In the genomic region with DNA sequence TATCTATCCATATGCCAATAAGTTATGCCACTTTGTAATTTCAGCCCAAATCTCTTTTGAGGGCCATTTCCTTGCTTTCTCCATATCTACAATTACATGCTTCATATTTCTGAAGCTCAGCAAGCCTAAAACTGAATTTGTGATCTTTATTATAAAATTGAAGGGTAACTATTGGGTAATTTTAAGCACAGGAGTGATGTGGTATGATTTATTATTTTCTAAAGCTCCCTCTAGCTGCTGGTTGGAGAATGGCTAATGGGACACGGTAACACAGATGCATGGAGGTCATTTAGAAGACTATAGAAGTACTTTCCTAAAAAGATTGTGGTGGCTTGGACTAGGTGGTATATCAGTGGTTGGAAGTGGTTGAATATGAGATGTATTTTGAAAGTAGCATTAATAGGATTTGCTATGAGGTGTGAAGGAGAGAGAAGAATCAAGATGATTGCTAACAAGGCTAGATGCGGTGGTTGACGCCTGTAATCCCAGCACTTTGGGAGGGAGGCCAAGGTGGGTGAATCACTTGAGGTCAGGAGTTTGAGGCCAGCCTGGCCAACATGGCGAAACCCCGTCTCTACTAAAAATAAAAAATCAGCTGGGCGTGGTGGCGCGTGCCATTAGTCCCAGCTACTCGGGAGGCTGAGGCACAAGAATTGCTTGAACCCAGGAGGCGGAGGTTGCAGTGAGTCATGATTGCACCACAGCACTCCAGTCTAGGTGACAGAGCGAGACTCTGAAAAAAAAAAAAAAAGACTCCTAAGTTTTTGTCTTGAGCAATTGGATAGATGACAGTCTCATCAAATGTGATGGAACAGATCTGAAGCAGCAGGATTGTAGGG, we compare ENCODE assay signal across 10 cellular contexts. TPM values are rescaled to one million over a fixed set of nuclear protein-coding genes. Genes with fewer than 3 reads are reported as not detected.
DNase-seq lines count a peak whose midpoint lies in the region; ATAC-seq and TF ChIP-seq lines count a peak whose summit lies in the region.
"Had no signal": no experiment of that assay in that cellular context is flagged by ENCODE, and none has a peak within 500 bp of the region (broad histone marks: within the 10 kb centered on the region; RNA-seq: fewer than 3 reads in every experiment).

No MANE protein-coding gene starts in this region.

- H2BK5ac ChIP-seq in mesenchymal stem cell (ENCODE audit: low read depth, low read length, poor library complexity, severe bottlenecking), result no peak overlapping the region

- TF ChIP-seq CTCF in adrenal gland (IDR thresholded peaks at IDR 0.05) (peak; percentile 9 to 50 (median 37)), lower lobe of right lung (IDR thresholded peaks at IDR 0.05) (peak; percentile 51)

- no peak overlapping the region for H3K23ac ChIP-seq in mesenchymal stem cell (ENCODE audit: low read length in 2 of 2)

- H3K4me3 Mint-ChIP-seq in activated naive CD8-positive, alpha-beta T cell treated with anti-CD3 and anti-CD28 coated beads for 36 hours, result no peak overlapping the region
- no peak overlapping the region for H3K4me3 Mint-ChIP-seq in activated CD8-positive, alpha-beta memory T cell treated with anti-CD3 and anti-CD28 coated beads, Interleukin-2, amount 10 ng/mL, durations not matched to agents 7 days and 5 days
- H3K4me3 Mint-ChIP-seq: T-helper 1 cell treated with Interleukin-12 subunit alpha and Interleukin-12 subunit beta and Interleukin-4 antibody, amounts not matched to agents 30 μg/mL and 1 μg/mL, for 36 hours had no signal

- H2BK12ac ChIP-seq in mesenchymal stem cell (ENCODE audit: low read length in 2 of 2), result no peak overlapping the region

- H3K4me1 Mint-ChIP-seq in activated naive CD8-positive, alpha-beta T cell treated with anti-CD3 and anti-CD28 coated beads for 36 hours, result peaks cover 19% of the 10 kb centered on the region
- H3K4me1 Mint-ChIP-seq in activated CD8-positive, alpha-beta memory T cell treated with anti-CD3 and anti-CD28 coated beads, Interleukin-2, amount 10 ng/mL, durations not matched to agents 7 days and 5 days, result peaks cover 5% of the 10 kb centered on the region

- no peaks in the 10 kb centered on the region for H3K36me3 ChIP-seq in adrenal gland (replicated peaks in 1 of 2)
- H3K36me3 ChIP-seq in lower lobe of right lung, result no peaks in the 10 kb centered on the region
- peaks cover 5 to 6% of the 10 kb centered on the region in 2 experiments for H3K36me3 ChIP-seq in mesenchymal stem cell (ENCODE audit: control insufficient read depth in 1 of 2, insufficient read depth in 2 of 2, low read depth in 1 of 2, low read length in 2 of 2)
- H3K36me3 ChIP-seq: neutrophil had no signal

- H3K27me3 ChIP-seq in adrenal gland (no peaks in the 10 kb centered on the region), lower lobe of right lung (ENCODE audit: low read depth) (no peaks in the 10 kb centered on the region), mesenchymal stem cell (ENCODE audit: control insufficient read depth in 1 of 2, insufficient read depth in 1 of 2, low read length in 2 of 2) (no peaks in the 10 kb centered on the region)
- H3K27me3 ChIP-seq: neutrophil had no signal

- H3K4ac ChIP-seq in mesenchymal stem cell (ENCODE audit: low read depth in 1 of 2, low read length in 2 of 2), result no peak overlapping the region

- no peak overlapping the region for H2BK120ac ChIP-seq in mesenchymal stem cell (ENCODE audit: low read depth, low read length)

- no peak overlapping the region for H4K91ac ChIP-seq in mesenchymal stem cell (ENCODE audit: low read length)

- no peak overlapping the region for H2AK5ac ChIP-seq in mesenchymal stem cell (ENCODE audit: low read length, severe bottlenecking)

- no peaks in the 10 kb centered on the region for H3K27me3 Mint-ChIP-seq in activated naive CD8-positive, alpha-beta T cell treated with anti-CD3 and anti-CD28 coated beads for 36 hours
- H3K27me3 Mint-ChIP-seq in activated CD8-positive, alpha-beta memory T cell treated with anti-CD3 and anti-CD28 coated beads, Interleukin-2, amount 10 ng/mL, durations not matched to agents 7 days and 5 days, result no peaks in the 10 kb centered on the region

- H3K14ac ChIP-seq in mesenchymal stem cell (ENCODE audit: low read length in 2 of 2), result no peak overlapping the region

- H3K27ac ChIP-seq in adrenal gland (peak overlapping the region in 1 of 5 donors; percentile 19), lower lobe of right lung (no peak overlapping the region), mesenchymal stem cell (ENCODE audit: low read length, poor library complexity, severe bottlenecking) (no peak overlapping the region)
- H3K27ac ChIP-seq: neutrophil had no signal

- no peak overlapping the region for H3K4me3 ChIP-seq in adrenal gland
- H3K4me3 ChIP-seq in lower lobe of right lung, result no peak overlapping the region
- H3K4me3 ChIP-seq in mesenchymal stem cell (ENCODE audit: insufficient read depth in 1 of 2, low read depth in 1 of 2, low read length in 2 of 2), result no peak overlapping the region

- no peak for TF ChIP-seq POLR2A in adrenal gland (IDR thresholded peaks at IDR 0.05)

- H3K4me1 ChIP-seq in adrenal gland (replicated peaks in 1 of 2) (peaks cover under 1 to 22% of the 10 kb centered on the region in 2 donors), lower lobe of right lung (peaks cover 22% of the 10 kb centered on the region), mesenchymal stem cell (ENCODE audit: control insufficient read depth, insufficient read depth, low read depth, low read length) (peaks cover 1% of the 10 kb centered on the region)

- 58 to 73% (median 65%) methylated on average over 10 to 11 of the region's 11 CpGs for WGBS in adrenal gland, 4 donors
- WGBS in mesenchymal stem cell, result 98% methylated on average over 11 of the region's 11 CpGs

- H3K4me2 ChIP-seq in mesenchymal stem cell (ENCODE audit: low read length, poor library complexity, severe bottlenecking), result no peak overlapping the region

- peaks cover 10% of the 10 kb centered on the region for H3K79me1 ChIP-seq in mesenchymal stem cell (replicated peaks; ENCODE audit: low read length, poor library complexity, severe bottlenecking)

- no peak overlapping the region for H3K27ac Mint-ChIP-seq in activated naive CD8-positive, alpha-beta T cell treated with anti-CD3 and anti-CD28 coated beads for 36 hours
- H3K27ac Mint-ChIP-seq in activated CD8-positive, alpha-beta memory T cell treated with anti-CD3 and anti-CD28 coated beads, Interleukin-2, amount 10 ng/mL, durations not matched to agents 7 days and 5 days, result no peak overlapping the region
- H3K27ac Mint-ChIP-seq: T-helper 1 cell treated with Interleukin-12 subunit alpha and Interleukin-12 subunit beta and Interleukin-4 antibody, amounts not matched to agents 30 μg/mL and 1 μg/mL, for 36 hours had no signal

- no peak overlapping the region for H2AFZ ChIP-seq in mesenchymal stem cell (ENCODE audit: low read depth, low read length)

- DNase-seq in CD1c-positive myeloid dendritic cell (ENCODE audit: extremely low spot score), result peak; percentile 23
- DNase-seq in Kasumi-1 (lab: John Stamatoyannopoulos, UW), result peak; percentile 27 to 73
- peak in 5 of 7 donors; percentile 61 to 73 (median 69) for DNase-seq in adrenal gland
- DNase-seq in lower lobe of right lung, result no peak
- no peak for DNase-seq in activated naive CD8-positive, alpha-beta T cell treated with anti-CD3 and anti-CD28 coated beads for 36 hours
- DNase-seq in GM03348 (ENCODE audit: low spot score), result no peak
- no peak for DNase-seq in activated CD8-positive, alpha-beta memory T cell treated with anti-CD3 and anti-CD28 coated beads, Interleukin-2, amount 10 ng/mL, durations not matched to agents 7 days and 5 days
- DNase-seq in mesenchymal stem cell, result no peak

- peak in 1 of 2 donors; percentile 51 for ATAC-seq in lower lobe of right lung
- no peak for ATAC-seq in activated CD8-positive, alpha-beta memory T cell treated with anti-CD3 and anti-CD28 coated beads, Interleukin-2, amount 10 ng/mL, durations not matched to agents 7 days and 5 days

- CTCF ChIA-PET in activated CD8-positive, alpha-beta memory T cell treated with anti-CD3 and anti-CD28 coated beads, Interleukin-2, amount 10 ng/mL, durations not matched to agents 7 days and 5 days (lab: Charles Lee), result interaction anchor here (0.8 to 3.7 kb wide), 4 partner anchors 11 to 193 kb away, joined by 3 to 16 read pairs (median 4); partner anchors contain the start of genes KLHDC10 and TMEM209

- H4K8ac ChIP-seq in mesenchymal stem cell (ENCODE audit: low read length), result no peak overlapping the region

- H3K9ac ChIP-seq in mesenchymal stem cell (ENCODE audit: low read length), result no peak overlapping the region

- H3K9me3 Mint-ChIP-seq in activated naive CD8-positive, alpha-beta T cell treated with anti-CD3 and anti-CD28 coated beads for 36 hours, result no peaks in the 10 kb centered on the region
- no peaks in the 10 kb centered on the region for H3K9me3 Mint-ChIP-seq in activated CD8-positive, alpha-beta memory T cell treated with anti-CD3 and anti-CD28 coated beads, Interleukin-2, amount 10 ng/mL, durations not matched to agents 7 days and 5 days (ENCODE audit: low read depth)
- H3K9me3 Mint-ChIP-seq: T-helper 1 cell treated with Interleukin-12 subunit alpha and Interleukin-12 subunit beta and Interleukin-4 antibody, amounts not matched to agents 30 μg/mL and 1 μg/mL, for 36 hours had no signal

- H2BK15ac ChIP-seq in mesenchymal stem cell (ENCODE audit: low read depth, poor library complexity, severe bottlenecking), result no peak overlapping the region

- H3K9me3 ChIP-seq in adrenal gland (replicated peaks in 1 of 3), result no peaks in the 10 kb centered on the region
- no peaks in the 10 kb centered on the region for H3K9me3 ChIP-seq in lower lobe of right lung
- no peaks in the 10 kb centered on the region for H3K9me3 ChIP-seq in mesenchymal stem cell (ENCODE audit: control insufficient read depth, low read length)
- H3K9me3 ChIP-seq: neutrophil had no signal

- H3K18ac ChIP-seq in mesenchymal stem cell (ENCODE audit: low read depth in 1 of 2, low read length in 2 of 2), result no peak overlapping the region

- peaks cover 14% of the 10 kb centered on the region for H3K36me3 Mint-ChIP-seq in activated naive CD8-positive, alpha-beta T cell treated with anti-CD3 and anti-CD28 coated beads for 36 hours
- H3K36me3 Mint-ChIP-seq in activated CD8-positive, alpha-beta memory T cell treated with anti-CD3 and anti-CD28 coated beads, Interleukin-2, amount 10 ng/mL, durations not matched to agents 7 days and 5 days, result peaks cover 10% of the 10 kb centered on the region

- intact Hi-C loops in adrenal gland (cut with DNase I) (no loop called here), lower lobe of right lung (cut with DNase I) (no loop called here)

RNA-seq across cellular contexts. Expression of gene KLHDC10, which starts 13.9 kb away (rescaled TPM):
- total RNA-seq in adrenal gland, result 10 to 100 TPM; 23.9 to 57.2 (median 38.8) TPM
- polyA plus RNA-seq in adrenal gland, result 10 to 100 TPM; 13.4 to 35.6 (median 14.5) TPM
- total RNA-seq in lower lobe of right lung, result 34.2 TPM
- 10 to 100 TPM; 15.3 TPM for total RNA-seq in activated naive CD8-positive, alpha-beta T cell treated with anti-CD3 and anti-CD28 coated beads for 36 hours
- total RNA-seq in activated CD8-positive, alpha-beta memory T cell treated with anti-CD3 and anti-CD28 coated beads, Interleukin-2, amount 10 ng/mL, durations not matched to agents 7 days and 5 days, result 10 to 100 TPM; 14.2 to 14.6 TPM
- polyA plus RNA-seq in mesenchymal stem cell (2013, experiment 1 of 2), result 17.0 TPM
- 17.2 TPM for polyA plus RNA-seq in mesenchymal stem cell (2013, experiment 2 of 2)

RNA-seq across cellular contexts. Expression of gene ZC3HC1, which starts 33.1 kb away (rescaled TPM):
- total RNA-seq in adrenal gland (10 to 100 TPM; 13.1 to 36.1 (median 18.9) TPM), lower lobe of right lung (11.0 TPM)
- 10 to 100 TPM; 15.9 to 28.1 (median 22.2) TPM for polyA plus RNA-seq in adrenal gland
- total RNA-seq in activated naive CD8-positive, alpha-beta T cell treated with anti-CD3 and anti-CD28 coated beads for 36 hours, result 10 to 100 TPM; 27.6 to 27.9 TPM
- total RNA-seq in activated CD8-positive, alpha-beta memory T cell treated with anti-CD3 and anti-CD28 coated beads, Interleukin-2, amount 10 ng/mL, durations not matched to agents 7 days and 5 days, result 10 to 100 TPM; 17.8 to 20.0 TPM
- polyA plus RNA-seq in mesenchymal stem cell (2013, experiment 1 of 2), result 12.5 TPM
- 12.3 TPM for polyA plus RNA-seq in mesenchymal stem cell (2013, experiment 2 of 2)

Comparison
In these comparisons a context has a peak if more than half of its experiments do, and no peak if none do; other contexts are left out.
1. DNase-seq: peak in CD1c-positive myeloid dendritic cell (single experiment), Kasumi-1 (2 of 2) and adrenal gland (5 of 7); none in lower lobe of right lung (single experiment), activated naive CD8-positive, alpha-beta T cell treated with anti-CD3 and anti-CD28 coated beads for 36 hours (single experiment), GM03348 (single experiment), activated CD8-positive, alpha-beta memory T cell treated with anti-CD3 and anti-CD28 coated beads, Interleukin-2, amount 10 ng/mL, durations not matched to agents 7 days and 5 days (single experiment) and mesenchymal stem cell (single experiment).